Comparison of ENCODE assay signal across 20 cellular contexts in genomic region chr17:63640038-63640437, GRCh38. TPM values are rescaled to one million over a fixed set of nuclear protein-coding genes. Genes with fewer than 3 reads are reported as not detected.
DNase-seq lines count a peak whose midpoint lies in the region; ATAC-seq, FAIRE-seq and TF ChIP-seq lines count a peak whose summit lies in the region.
"Had no signal": no experiment of that assay in that cellular context is flagged by ENCODE, and none has a peak within 500 bp of the region (broad histone marks: within the 10 kb centered on the region; RNA-seq: fewer than 3 reads in every experiment).

No MANE protein-coding gene starts in this region.

- in situ Hi-C loops in HepG2 (cut with HindIII; ENCODE audit: extremely low pct_ligation_motif_present, low pct_unique_long_range_greater_than_20kb) = no loop called here
- in situ Hi-C loops in K562 (cut with MboI) = no loop called here

- DNase-seq in HepG2 (ENCODE audit: low spot score) = no peak
- DNase-seq in right lobe of liver = no peak
- DNase-seq in K562 (ENCODE audit: extremely low read depth in 1 of 4, low spot score in 3 of 4) = no peak
- DNase-seq in mesothelial cell of epicardium (ENCODE audit: low spot score in 2 of 2, unreplicated experiment in 2 of 2) = no peak
- DNase-seq in GM12892 (ENCODE audit: insufficient read length) = no peak
- DNase-seq in uterus = no peak
- DNase-seq: AML-193, Caco-2, KG1 had no signal

- H3K9ac ChIP-seq in HepG2 (ENCODE audit: insufficient read depth, low read depth, low read length) (no peak overlapping the region), K562 (ENCODE audit: insufficient read depth in 1 of 2, low read depth in 2 of 2, low read length in 2 of 2) (no peak overlapping the region)
- H3K9ac ChIP-seq: BLaER1 had no signal

- TF ChIP-seq RAD21 in HepG2 (CRISPR knock-in tag; IDR thresholded peaks at IDR 0.05) (no peak), K562 (CRISPR knock-in tag; conservative IDR thresholded peaks at IDR 0.05 in 1 of 2, IDR thresholded peaks at IDR 0.05 in 1 of 2) (no peak)

- WGBS in HepG2 (ENCODE audit: low lambda C conversion rate) = over 99% methylated on average over 4 of the region's 4 CpGs
- WGBS in right lobe of liver (ENCODE audit: insufficient coverage, low coverage, low lambda C conversion rate, missing lambda C conversion rate) = 100% methylated on average over 2 of the region's 4 CpGs
- WGBS in K562 (ENCODE audit: insufficient coverage, low coverage, missing lambda C conversion rate) = 82% methylated on average over 4 of the region's 4 CpGs

- H3K27ac ChIP-seq in HepG2 (ENCODE audit: extremely low read length, insufficient read depth, low read length) = no peak overlapping the region
- H3K27ac ChIP-seq in right lobe of liver = no peak overlapping the region
- H3K27ac ChIP-seq in K562 (ENCODE audit: extremely low read depth, low read depth, low read length) = no peak overlapping the region
- H3K27ac ChIP-seq in uterus = no peak overlapping the region
- H3K27ac ChIP-seq: 22Rv1, A549, BLaER1, HL-60 had no signal

- H3K79me2 ChIP-seq in HepG2 (ENCODE audit: insufficient read depth, low read length) = no peaks in the 10 kb centered on the region
- no peaks in the 10 kb centered on the region for H3K79me2 ChIP-seq in K562 (ENCODE audit: control insufficient read depth, insufficient read depth, low read length)

- no peaks in the 10 kb centered on the region for H3K27me3 Mint-ChIP-seq in mesothelial cell of epicardium (ENCODE audit: low read depth)
- H3K27me3 Mint-ChIP-seq: IgD-negative memory B cell had no signal

- FAIRE-seq in HepG2 (lab: Jason Lieb, UNC) = no peak
- FAIRE-seq in K562 (lab: Jason Lieb, UNC) = no peak
- no peak for FAIRE-seq in GM12892 (lab: Jason Lieb, UNC)
- FAIRE-seq: D721Med, G401.6, H1 had no signal

- no peaks in the 10 kb centered on the region for H3K9me1 ChIP-seq in K562 (ENCODE audit: control insufficient read depth, insufficient read depth, low read length)

- H3K9me3 Mint-ChIP-seq in mesothelial cell of epicardium = no peaks in the 10 kb centered on the region
- H3K9me3 Mint-ChIP-seq: IgD-negative memory B cell had no signal

- no peak overlapping the region for H3K4me2 ChIP-seq in HepG2 (ENCODE audit: low read depth, low read length)
- no peak overlapping the region for H3K4me2 ChIP-seq in K562 (ENCODE audit: insufficient read depth, low read length)
- H3K4me2 ChIP-seq: A549, BLaER1 had no signal

- no peak for TF ChIP-seq CTCF in HepG2 (CRISPR knock-in tag; IDR thresholded peaks at IDR 0.05)
- TF ChIP-seq CTCF in right lobe of liver (IDR thresholded peaks at IDR 0.05) = no peak
- TF ChIP-seq CTCF in K562 (IDR thresholded peaks at IDR 0.05 in 2 of 3, conservative IDR thresholded peaks at IDR 0.05 in 1 of 3; ENCODE audit: insufficient read depth in 2 of 3, low read depth in 1 of 3, low read length in 3 of 3) = no peak
- no peak for TF ChIP-seq CTCF in mesothelial cell of epicardium (IDR thresholded peaks at IDR 0.05; ENCODE audit: unreplicated experiment)
- TF ChIP-seq CTCF in uterus (IDR thresholded peaks at IDR 0.05) = no peak

- H3K4me3 ChIP-seq in HepG2 (replicated peaks in 1 of 3; ENCODE audit: insufficient read depth in 1 of 3, low read depth in 2 of 3, low read length in 3 of 3) = no peak overlapping the region
- H3K4me3 ChIP-seq in right lobe of liver = no peak overlapping the region
- no peak overlapping the region for H3K4me3 ChIP-seq in K562
- no peak overlapping the region for H3K4me3 ChIP-seq in uterus
- H3K4me3 ChIP-seq: A549, BLaER1, HAP-1 had no signal

- H3K27me3 ChIP-seq in HepG2 (ENCODE audit: control insufficient read depth in 1 of 2, insufficient read depth in 2 of 2, low read length in 2 of 2) = no peaks in the 10 kb centered on the region
- H3K27me3 ChIP-seq in right lobe of liver = no peaks in the 10 kb centered on the region
- no peaks in the 10 kb centered on the region for H3K27me3 ChIP-seq in K562 (ENCODE audit: control insufficient read depth in 2 of 2, insufficient read depth in 2 of 2, low read length in 2 of 2)
- no peaks in the 10 kb centered on the region for H3K27me3 ChIP-seq in uterus
- H3K27me3 ChIP-seq: BLaER1 had no signal

- H3K4me3 Mint-ChIP-seq in mesothelial cell of epicardium = no peak overlapping the region
- H3K4me3 Mint-ChIP-seq: IgD-negative memory B cell had no signal

- BruUV-seq in HepG2 (replicated peaks; lab: Mats Ljungman, UMichigan) (no TSS peak), K562 (replicated peaks; lab: Mats Ljungman, UMichigan) (no TSS peak)

- no peak for ATAC-seq in HepG2
- ATAC-seq in right lobe of liver = no peak
- no peak for ATAC-seq in K562
- ATAC-seq in HG03025 (IDR thresholded peaks at IDR 0.05; ENCODE audit: low FRiP score, unreplicated experiment) = no peak
- no peak for ATAC-seq in GM18870 (IDR thresholded peaks at IDR 0.05; ENCODE audit: unreplicated experiment)
- ATAC-seq: A549 had no signal

- H2AFZ ChIP-seq in HepG2 (ENCODE audit: low read length) = no peak overlapping the region
- no peak overlapping the region for H2AFZ ChIP-seq in K562 (ENCODE audit: low read depth, low read length)

- intact Hi-C loops in HepG2 (cut with micrococcal nuclease; ENCODE audit: unreplicated experiment) = no loop called here
- intact Hi-C loops in right lobe of liver (cut with DNase I) = no loop called here
- intact Hi-C loops in K562 (cut with micrococcal nuclease) = no loop called here
- intact Hi-C loops in uterus (cut with DNase I; ENCODE audit: low total_unique reads) = no loop called here

- POLR2A ChIA-PET in HepG2 (lab: Yijun Ruan, JAX) (no interaction called here), K562 (lab: Yijun Ruan, JAX) (interaction anchor here (0.6 kb wide), 1 partner anchor 203 kb away, joined by 5 read pairs; no protein-coding TSS in a partner anchor)

- H4K20me1 ChIP-seq in HepG2 (ENCODE audit: insufficient read depth, low read length) (no peaks in the 10 kb centered on the region), K562 (replicated peaks; ENCODE audit: control insufficient read depth, insufficient read depth, low read length) (no peaks in the 10 kb centered on the region)

- CTCF ChIA-PET in HepG2 (lab: Yijun Ruan, JAX; ENCODE audit: low intra/inter-chr PET ratio, low total read pairs) (no interaction called here), K562 (lab: Yijun Ruan, JAX; ENCODE audit: low intra/inter-chr PET ratio) (no interaction called here)

- TF ChIP-seq EP300 in HepG2 (IDR thresholded peaks at IDR 0.05; ENCODE audit: low read depth in 2 of 2, low read length in 2 of 2) (no peak), HepG2 (CRISPR knock-in tag; IDR thresholded peaks at IDR 0.05; ENCODE audit: borderline replicate concordance) (no peak), K562 (IDR thresholded peaks at IDR 0.05; ENCODE audit: low read length) (no peak)

- no peaks in the 10 kb centered on the region for H3K9me3 ChIP-seq in HepG2 (ENCODE audit: low read length)
- H3K9me3 ChIP-seq in right lobe of liver = no peaks in the 10 kb centered on the region
- no peaks in the 10 kb centered on the region for H3K9me3 ChIP-seq in K562 (replicated peaks; ENCODE audit: control insufficient read depth, insufficient read depth, low read depth, low read length)
- no peaks in the 10 kb centered on the region for H3K9me3 ChIP-seq in uterus
- H3K9me3 ChIP-seq: A549, BLaER1, Caco-2, HAP-1 had no signal

- H3K4me1 Mint-ChIP-seq in mesothelial cell of epicardium = peaks cover 22% of the 10 kb centered on the region

- H3K36me3 Mint-ChIP-seq in mesothelial cell of epicardium = peaks cover 4% of the 10 kb centered on the region

- peak overlapping the region; percentile 41 for H3K27ac Mint-ChIP-seq in mesothelial cell of epicardium

- H3K4me1 ChIP-seq in HepG2 (ENCODE audit: insufficient read depth, low read length) (peaks cover 14% of the 10 kb centered on the region), right lobe of liver (no peaks in the 10 kb centered on the region), K562 (replicated peaks in 1 of 2; ENCODE audit: control insufficient read depth in 2 of 2, insufficient read depth in 2 of 2, low read length in 2 of 2) (peaks cover 0 to 4% of the 10 kb centered on the region in 2 experiments; a peak in 1 of 5 replicates), uterus (no peaks in the 10 kb centered on the region)
- H3K4me1 ChIP-seq: A549, BLaER1, Caco-2, HAP-1 had no signal

- TF ChIP-seq POLR2A in HepG2 (IDR thresholded peaks at IDR 0.05; ENCODE audit: insufficient read depth in 1 of 2, low read depth in 2 of 2, low read length in 2 of 2) (no peak), right lobe of liver (IDR thresholded peaks at IDR 0.05) (no peak), K562 (conservative IDR thresholded peaks at IDR 0.05) (no peak), GM12892 (IDR thresholded peaks at IDR 0.05; ENCODE audit: low read depth, low read length) (no peak), uterus (IDR thresholded peaks at IDR 0.05) (no peak)

- H3K36me3 ChIP-seq in HepG2 (replicated peaks in 1 of 2; ENCODE audit: control insufficient read depth in 1 of 2, insufficient read depth in 2 of 2, low read length in 2 of 2) (peaks cover 8 to 18% of the 10 kb centered on the region in 2 experiments), right lobe of liver (peaks cover 0 to 10% (median 0%) of the 10 kb centered on the region in 4 donors), K562 (ENCODE audit: control insufficient read depth, insufficient read depth, low read length) (peaks cover 19% of the 10 kb centered on the region; the same call in 2 of the 3 replicates), uterus (no peaks in the 10 kb centered on the region)

RNA-seq across cellular contexts. Expression of gene MAP3K3, which starts 17.8 kb away (rescaled TPM):
- total RNA-seq in HepG2 (2016; rRNA removed; fragmentation: Illumina TruSeq; extraction: Trizol) (15.9 and 21.8 TPM in 2 replicates), right lobe of liver (10 to 100 TPM; 10.6 to 15.8 (median 13.0) TPM), K562 (2014; rRNA removed) (11.7 and 14.6 TPM in 2 replicates), K562 (2014; rRNA removed; fragmentation: Illumina TruSeq; extraction: Trizol) (9.0 and 9.4 TPM in 2 replicates), K562 (2015; rRNA removed; fragmentation: Illumina TruSeq; extraction: Trizol) (12.7 and 12.8 TPM in 2 replicates), K562 (2021) (15.0 and 16.5 TPM in 2 replicates), mesothelial cell of epicardium (23.1 to 24.0 TPM (median 23.4 TPM) in 3 replicates), uterus (10 to 100 TPM; 31.5 to 63.0 (median 56.3) TPM)
- 5.8 and 7.6 TPM in 2 replicates for total RNA-seq in HepG2 (2016; cell fraction: cytosol; rRNA removed; fragmentation: Illumina TruSeq; extraction: Trizol; ENCODE audit: low read depth)
- 13.8 and 21.1 TPM in 2 replicates for total RNA-seq in HepG2 (2016; cell fraction: insoluble cytoplasmic fraction; rRNA removed; fragmentation: Illumina TruSeq; extraction: Trizol)
- 20.5 TPM in 2 replicates for total RNA-seq in HepG2 (2016; cell fraction: membrane; rRNA removed; fragmentation: Illumina TruSeq; extraction: Trizol)
- total RNA-seq in HepG2 (2016; cell fraction: nucleus; rRNA removed; fragmentation: Illumina TruSeq; extraction: Trizol) = 20.6 and 23.3 TPM in 2 replicates
- polyA plus RNA-seq in HepG2 (2011; rRNA removed) (17.7 and 21.7 TPM in 2 replicates), K562 (2011; rRNA removed) (13.4 and 14.4 TPM in 2 replicates), K562 (2014; fragmentation: Illumina TruSeq; extraction: Trizol) (12.1 and 12.9 TPM in 2 replicates), K562 (2014; fragmentation: Nextera tagmentation; extraction: Ambion mirVana) (1 to 10 TPM in 1 of 2 experiments, under 1 TPM in 1; 0.69 to 1.7 TPM), K562 (2014; rRNA removed) (11.1 and 12.3 TPM in 2 replicates)
- polyA plus RNA-seq in HepG2 (2011; cell fraction: cytosol; rRNA removed) = 15.0 and 15.2 TPM in 2 replicates
- polyA plus RNA-seq in HepG2 (2011; cell fraction: nucleus; rRNA removed) = 38.1 and 41.6 TPM in 2 replicates
- polyA plus RNA-seq in HepG2 (2012) = 18.1 and 21.8 TPM in 2 replicates
- 3.4 and 4.0 TPM in 2 replicates for polyA plus RNA-seq in HepG2 (2016; cell fraction: cytosol; fragmentation: Illumina TruSeq; extraction: Trizol; ENCODE audit: low read depth)
- polyA plus RNA-seq in HepG2 (2016; cell fraction: insoluble cytoplasmic fraction; fragmentation: Illumina TruSeq; extraction: Trizol; ENCODE audit: low read depth) = 9.6 and 14.2 TPM in 2 replicates
- polyA plus RNA-seq in HepG2 (2016; cell fraction: membrane; fragmentation: Illumina TruSeq; extraction: Trizol; ENCODE audit: low read depth) = 12.0 and 12.9 TPM in 2 replicates
- 39.2 and 42.5 TPM in 2 replicates for polyA plus RNA-seq in HepG2 (2016; cell fraction: nucleus; fragmentation: Illumina TruSeq; extraction: Trizol; ENCODE audit: insufficient read depth, low read depth)
- polyA minus RNA-seq in HepG2 (2011; rRNA and poly(A)+ RNA removed; ENCODE audit: low replicate concordance) = 26.0 and 28.8 TPM in 2 replicates
- polyA minus RNA-seq in HepG2 (2011; cell fraction: cytosol; rRNA and poly(A)+ RNA removed) = 9.8 and 12.7 TPM in 2 replicates
- 39.9 and 44.1 TPM in 2 replicates for polyA minus RNA-seq in HepG2 (2011; cell fraction: nucleus; rRNA and poly(A)+ RNA removed)
- total RNA-seq in K562 (2011; cell fraction: chromatin; rRNA removed; ENCODE audit: low replicate concordance) = 42.0 and 66.8 TPM in 2 replicates
- 33.2 and 37.2 TPM in 2 replicates for total RNA-seq in K562 (2011; cell fraction: nucleolus; rRNA removed)
- 33.3 and 38.9 TPM in 2 replicates for total RNA-seq in K562 (2011; cell fraction: nucleoplasm; rRNA removed)
- 10.7 and 12.3 TPM in 2 replicates for polyA plus RNA-seq in K562 (2011; cell fraction: cytosol; rRNA removed)
- polyA plus RNA-seq in K562 (2011; cell fraction: nucleus; rRNA removed) = 35.2 and 39.7 TPM in 2 replicates
- 11.4 and 12.2 TPM in 2 replicates for polyA plus RNA-seq in K562 (2012)
- 14.7 and 15.8 TPM in 2 replicates for polyA minus RNA-seq in K562 (2011; rRNA and poly(A)+ RNA removed)
- 11.4 and 12.7 TPM in 2 replicates for polyA minus RNA-seq in K562 (2011; cell fraction: cytosol; rRNA and poly(A)+ RNA removed)
- polyA minus RNA-seq in K562 (2011; cell fraction: nucleus; rRNA and poly(A)+ RNA removed) = 19.0 and 22.8 TPM in 2 replicates
- polyA plus RNA-seq in GM12892 (2012; ENCODE audit: missing spikeins) = 11.3 TPM

RNA-seq across cellular contexts. Expression of gene TACO1, which starts 39.3 kb away (rescaled TPM):
- total RNA-seq in HepG2 (2016; rRNA removed; fragmentation: Illumina TruSeq; extraction: Trizol) (53.6 and 57.6 TPM in 2 replicates), right lobe of liver (10 to 100 TPM; 30.6 to 46.7 (median 35.5) TPM), K562 (2014; rRNA removed) (18.7 and 23.9 TPM in 2 replicates), K562 (2014; rRNA removed; fragmentation: Illumina TruSeq; extraction: Trizol) (24.7 and 25.2 TPM in 2 replicates), K562 (2015; rRNA removed; fragmentation: Illumina TruSeq; extraction: Trizol) (29.6 and 30.9 TPM in 2 replicates), K562 (2021) (40.8 and 42.1 TPM in 2 replicates), mesothelial cell of epicardium (14.2 to 18.9 TPM (median 16.2 TPM) in 3 replicates), uterus (10 to 100 TPM in 2 of 4 donors, 1 to 10 TPM in 2; 4.1 to 13.0 (median 8.4) TPM)
- 17.7 and 19.3 TPM in 2 replicates for total RNA-seq in HepG2 (2016; cell fraction: cytosol; rRNA removed; fragmentation: Illumina TruSeq; extraction: Trizol; ENCODE audit: low read depth)
- 52.7 and 55.4 TPM in 2 replicates for total RNA-seq in HepG2 (2016; cell fraction: insoluble cytoplasmic fraction; rRNA removed; fragmentation: Illumina TruSeq; extraction: Trizol)
- total RNA-seq in HepG2 (2016; cell fraction: membrane; rRNA removed; fragmentation: Illumina TruSeq; extraction: Trizol) = 30.0 and 35.3 TPM in 2 replicates
- total RNA-seq in HepG2 (2016; cell fraction: nucleus; rRNA removed; fragmentation: Illumina TruSeq; extraction: Trizol) = 24.0 and 25.8 TPM in 2 replicates
- polyA plus RNA-seq in HepG2 (2011; rRNA removed) (33.3 and 34.7 TPM in 2 replicates), K562 (2011; rRNA removed) (26.9 and 33.2 TPM in 2 replicates), K562 (2014; fragmentation: Illumina TruSeq; extraction: Trizol) (31.9 and 40.3 TPM in 2 replicates), K562 (2014; fragmentation: Nextera tagmentation; extraction: Ambion mirVana) (10 to 100 TPM; 10.3 to 10.4 TPM), K562 (2014; rRNA removed) (41.6 and 42.3 TPM in 2 replicates)
- polyA plus RNA-seq in HepG2 (2011; cell fraction: cytosol; rRNA removed) = 30.0 and 33.8 TPM in 2 replicates
- 19.5 and 24.4 TPM in 2 replicates for polyA plus RNA-seq in HepG2 (2011; cell fraction: nucleus; rRNA removed)
- polyA plus RNA-seq in HepG2 (2012) = 32.7 and 34.2 TPM in 2 replicates
- polyA plus RNA-seq in HepG2 (2016; cell fraction: cytosol; fragmentation: Illumina TruSeq; extraction: Trizol; ENCODE audit: low read depth) = 18.0 and 21.7 TPM in 2 replicates
- 63.2 and 67.2 TPM in 2 replicates for polyA plus RNA-seq in HepG2 (2016; cell fraction: insoluble cytoplasmic fraction; fragmentation: Illumina TruSeq; extraction: Trizol; ENCODE audit: low read depth)
- polyA plus RNA-seq in HepG2 (2016; cell fraction: membrane; fragmentation: Illumina TruSeq; extraction: Trizol; ENCODE audit: low read depth) = 24.8 and 29.6 TPM in 2 replicates
- polyA plus RNA-seq in HepG2 (2016; cell fraction: nucleus; fragmentation: Illumina TruSeq; extraction: Trizol; ENCODE audit: insufficient read depth, low read depth) = 40.5 and 41.7 TPM in 2 replicates
- polyA minus RNA-seq in HepG2 (2011; rRNA and poly(A)+ RNA removed; ENCODE audit: low replicate concordance) = 30.2 and 32.4 TPM in 2 replicates
- polyA minus RNA-seq in HepG2 (2011; cell fraction: cytosol; rRNA and poly(A)+ RNA removed) = 18.8 and 19.7 TPM in 2 replicates
- polyA minus RNA-seq in HepG2 (2011; cell fraction: nucleus; rRNA and poly(A)+ RNA removed) = 10.7 and 11.7 TPM in 2 replicates
- 12.0 and 16.8 TPM in 2 replicates for total RNA-seq in K562 (2011; cell fraction: chromatin; rRNA removed; ENCODE audit: low replicate concordance)
- 12.2 TPM in 2 replicates for total RNA-seq in K562 (2011; cell fraction: nucleolus; rRNA removed)
- 11.5 and 13.8 TPM in 2 replicates for total RNA-seq in K562 (2011; cell fraction: nucleoplasm; rRNA removed)
- polyA plus RNA-seq in K562 (2011; cell fraction: cytosol; rRNA removed) = 24.0 and 38.5 TPM in 2 replicates
- 15.0 and 17.0 TPM in 2 replicates for polyA plus RNA-seq in K562 (2011; cell fraction: nucleus; rRNA removed)
- 25.8 and 34.2 TPM in 2 replicates for polyA plus RNA-seq in K562 (2012)
- 22.3 and 29.2 TPM in 2 replicates for polyA minus RNA-seq in K562 (2011; rRNA and poly(A)+ RNA removed)
- 9.6 and 15.9 TPM in 2 replicates for polyA minus RNA-seq in K562 (2011; cell fraction: cytosol; rRNA and poly(A)+ RNA removed)
- 5.1 and 5.7 TPM in 2 replicates for polyA minus RNA-seq in K562 (2011; cell fraction: nucleus; rRNA and poly(A)+ RNA removed)
- 20.9 TPM for polyA plus RNA-seq in GM12892 (2012; ENCODE audit: missing spikeins)

RNA-seq across cellular contexts. Expression of gene LIMD2, which starts 59.9 kb away (rescaled TPM):
- total RNA-seq in HepG2 (2016; rRNA removed; fragmentation: Illumina TruSeq; extraction: Trizol) (6.9 and 9.0 TPM in 2 replicates), right lobe of liver (1 to 10 TPM; 2.8 to 9.4 (median 5.2) TPM), K562 (2014; rRNA removed) (7.6 and 8.7 TPM in 2 replicates), K562 (2014; rRNA removed; fragmentation: Illumina TruSeq; extraction: Trizol) (0.70 and 0.76 TPM in 2 replicates), K562 (2015; rRNA removed; fragmentation: Illumina TruSeq; extraction: Trizol) (2.1 and 2.7 TPM in 2 replicates), K562 (2021) (8.7 and 11.2 TPM in 2 replicates), mesothelial cell of epicardium (76.5 to 79.3 TPM (median 77.0 TPM) in 3 replicates), uterus (10 to 100 TPM in 3 of 4 donors, 1 to 10 TPM in 1; 3.8 to 23.2 (median 11.8) TPM)
- 3.5 and 4.3 TPM in 2 replicates for total RNA-seq in HepG2 (2016; cell fraction: cytosol; rRNA removed; fragmentation: Illumina TruSeq; extraction: Trizol; ENCODE audit: low read depth)
- 8.0 and 9.0 TPM in 2 replicates for total RNA-seq in HepG2 (2016; cell fraction: insoluble cytoplasmic fraction; rRNA removed; fragmentation: Illumina TruSeq; extraction: Trizol)
- 9.1 and 11.6 TPM in 2 replicates for total RNA-seq in HepG2 (2016; cell fraction: membrane; rRNA removed; fragmentation: Illumina TruSeq; extraction: Trizol)
- total RNA-seq in HepG2 (2016; cell fraction: nucleus; rRNA removed; fragmentation: Illumina TruSeq; extraction: Trizol) = 5.6 and 5.8 TPM in 2 replicates
- polyA plus RNA-seq in HepG2 (2011; rRNA removed) (20.8 and 26.5 TPM in 2 replicates), K562 (2011; rRNA removed) (5.6 and 5.8 TPM in 2 replicates), K562 (2014; fragmentation: Illumina TruSeq; extraction: Trizol) (2.8 and 4.9 TPM in 2 replicates), K562 (2014; fragmentation: Nextera tagmentation; extraction: Ambion mirVana) (under 1 TPM; 0.07 to 0.18 TPM), K562 (2014; rRNA removed) (8.7 and 11.1 TPM in 2 replicates)
- polyA plus RNA-seq in HepG2 (2011; cell fraction: cytosol; rRNA removed) = 11.9 and 19.1 TPM in 2 replicates
- 75.1 and 81.6 TPM in 2 replicates for polyA plus RNA-seq in HepG2 (2011; cell fraction: nucleus; rRNA removed)
- 6.8 and 10.0 TPM in 2 replicates for polyA plus RNA-seq in HepG2 (2012)
- 13.2 and 16.2 TPM in 2 replicates for polyA plus RNA-seq in HepG2 (2016; cell fraction: cytosol; fragmentation: Illumina TruSeq; extraction: Trizol; ENCODE audit: low read depth)
- 12.4 and 14.3 TPM in 2 replicates for polyA plus RNA-seq in HepG2 (2016; cell fraction: insoluble cytoplasmic fraction; fragmentation: Illumina TruSeq; extraction: Trizol; ENCODE audit: low read depth)
- polyA plus RNA-seq in HepG2 (2016; cell fraction: membrane; fragmentation: Illumina TruSeq; extraction: Trizol; ENCODE audit: low read depth) = 16.0 and 17.0 TPM in 2 replicates
- 17.5 and 21.1 TPM in 2 replicates for polyA plus RNA-seq in HepG2 (2016; cell fraction: nucleus; fragmentation: Illumina TruSeq; extraction: Trizol; ENCODE audit: insufficient read depth, low read depth)
- 0.72 and 15.9 TPM in 2 replicates for polyA minus RNA-seq in HepG2 (2011; rRNA and poly(A)+ RNA removed; ENCODE audit: low replicate concordance)
- polyA minus RNA-seq in HepG2 (2011; cell fraction: cytosol; rRNA and poly(A)+ RNA removed) = 7.5 and 9.1 TPM in 2 replicates
- polyA minus RNA-seq in HepG2 (2011; cell fraction: nucleus; rRNA and poly(A)+ RNA removed) = 13.5 and 15.0 TPM in 2 replicates
- 3.2 and 10.4 TPM in 2 replicates for total RNA-seq in K562 (2011; cell fraction: chromatin; rRNA removed; ENCODE audit: low replicate concordance)
- 9.2 and 10.3 TPM in 2 replicates for total RNA-seq in K562 (2011; cell fraction: nucleolus; rRNA removed)
- 4.0 and 4.8 TPM in 2 replicates for total RNA-seq in K562 (2011; cell fraction: nucleoplasm; rRNA removed)
- polyA plus RNA-seq in K562 (2011; cell fraction: cytosol; rRNA removed) = 4.3 and 9.2 TPM in 2 replicates
- polyA plus RNA-seq in K562 (2011; cell fraction: nucleus; rRNA removed) = 13.6 and 28.0 TPM in 2 replicates
- 4.9 and 8.0 TPM in 2 replicates for polyA plus RNA-seq in K562 (2012)
- polyA minus RNA-seq in K562 (2011; rRNA and poly(A)+ RNA removed) = 0.88 and 0.93 TPM in 2 replicates
- 5.2 and 7.3 TPM in 2 replicates for polyA minus RNA-seq in K562 (2011; cell fraction: cytosol; rRNA and poly(A)+ RNA removed)
- polyA minus RNA-seq in K562 (2011; cell fraction: nucleus; rRNA and poly(A)+ RNA removed) = 5.6 and 7.0 TPM in 2 replicates
- 79.9 TPM for polyA plus RNA-seq in GM12892 (2012; ENCODE audit: missing spikeins)

Comparison
In these comparisons a context has a peak if more than half of its experiments do, and no peak if none do; other contexts are left out.
1. Of the 241 proteins assayed by ChIP-seq in both HepG2 and K562: peak only in HepG2: none; only in K562: none; in both: ZNF121; in neither: 240.